Comparison of ENCODE assay signal across 21 cellular contexts in genomic region chr2:210009106-210009505, GRCh38.
"Had no signal": no experiment of that assay in that cellular context is flagged by ENCODE, and none has a peak within 500 bp of the region (broad histone marks: within the 10 kb centered on the region; RNA-seq: fewer than 3 reads in every experiment).

No MANE protein-coding gene starts in this region.

- DNase-seq: activated CD4-positive, alpha-beta memory T cell treated with anti-CD3 and anti-CD28 coated beads for 36 hours; activated CD4-positive, alpha-beta T cell treated with anti-CD3 and anti-CD28 coated beads for 48 hours; activated naive CD4-positive, alpha-beta T cell treated with anti-CD3 and anti-CD28 coated beads, Interleukin-2, amount 10 ng/mL, durations not matched to agents 7 days and 5 days; dorsolateral prefrontal cortex; effector memory CD8-positive, alpha-beta T cell; foreskin melanocyte; immature natural killer cell; left lung; naive thymus-derived CD4-positive, alpha-beta T cell; retina; sigmoid colon; stimulated activated CD4-positive, alpha-beta T cell treated with anti-CD3 and anti-CD28 coated beads, Interleukin-15, amount 100 ng/mL, for 24 hours; stimulated activated CD8-positive, alpha-beta memory T cell treated with anti-CD3 and anti-CD28 coated beads, Interleukin-4, amount 100 ng/mL, for 48 hours; T-cell had no signal

- H3K27ac Mint-ChIP-seq: activated CD4-positive, alpha-beta memory T cell treated with anti-CD3 and anti-CD28 coated beads for 36 hours; activated naive CD4-positive, alpha-beta T cell treated with anti-CD3 and anti-CD28 coated beads, Interleukin-2, amount 10 ng/mL, durations not matched to agents 7 days and 5 days; stimulated activated naive CD8-positive, alpha-beta T cell treated with anti-CD3 and anti-CD28 coated beads, Interleukin-15, Interleukin-2, amounts not matched to agents 100 ng/mL and 50 ng/mL, for 24 hours had no signal

- H3K4me3 Mint-ChIP-seq: activated CD4-positive, alpha-beta memory T cell treated with anti-CD3 and anti-CD28 coated beads for 36 hours; activated naive CD4-positive, alpha-beta T cell treated with anti-CD3 and anti-CD28 coated beads, Interleukin-2, amount 10 ng/mL, durations not matched to agents 7 days and 5 days; central memory CD8-positive, alpha-beta T cell; effector memory CD8-positive, alpha-beta T cell; stimulated activated naive CD8-positive, alpha-beta T cell treated with anti-CD3 and anti-CD28 coated beads, Interleukin-15, Interleukin-2, amounts not matched to agents 100 ng/mL and 50 ng/mL, for 24 hours; T-cell had no signal

- H3K27me3 Mint-ChIP-seq: activated CD4-positive, alpha-beta memory T cell treated with anti-CD3 and anti-CD28 coated beads for 36 hours; activated naive CD4-positive, alpha-beta T cell treated with anti-CD3 and anti-CD28 coated beads, Interleukin-2, amount 10 ng/mL, durations not matched to agents 7 days and 5 days; central memory CD8-positive, alpha-beta T cell; effector memory CD8-positive, alpha-beta T cell; naive thymus-derived CD4-positive, alpha-beta T cell; stimulated activated naive CD8-positive, alpha-beta T cell treated with anti-CD3 and anti-CD28 coated beads, Interleukin-15, Interleukin-2, amounts not matched to agents 100 ng/mL and 50 ng/mL, for 24 hours; T-cell had no signal

- ATAC-seq: effector memory CD8-positive, alpha-beta T cell; esophagus mucosa; left lung; naive thymus-derived CD4-positive, alpha-beta T cell; SK-N-SH treated with all-trans-retinoic acid at 6 μM for 48 hours; T-cell had no signal

- H3K9me3 Mint-ChIP-seq: activated CD4-positive, alpha-beta memory T cell treated with anti-CD3 and anti-CD28 coated beads for 36 hours; activated naive CD4-positive, alpha-beta T cell treated with anti-CD3 and anti-CD28 coated beads, Interleukin-2, amount 10 ng/mL, durations not matched to agents 7 days and 5 days; central memory CD8-positive, alpha-beta T cell; effector memory CD8-positive, alpha-beta T cell; immature natural killer cell; naive thymus-derived CD4-positive, alpha-beta T cell; stimulated activated naive CD8-positive, alpha-beta T cell treated with anti-CD3 and anti-CD28 coated beads, Interleukin-15, Interleukin-2, amounts not matched to agents 100 ng/mL and 50 ng/mL, for 24 hours; T-cell had no signal

- FAIRE-seq: colon, endothelial cell of umbilical vein, TTC549 had no signal
